25 cellular contexts compared by ENCODE assay signal in genomic region chr3:147152476-147152875, GRCh38.
DNase-seq lines count a peak whose midpoint lies in the region; ATAC-seq and TF ChIP-seq lines count a peak whose summit lies in the region.
"Had no signal": no experiment of that assay in that cellular context is flagged by ENCODE, and none has a peak within 500 bp of the region (broad histone marks: within the 10 kb centered on the region; RNA-seq: fewer than 3 reads in every experiment).

No MANE protein-coding gene starts in this region.

- no peaks in the 10 kb centered on the region for H3K27me3 Mint-ChIP-seq in activated T-helper 17 cell treated with anti-CD3 and anti-CD28 coated beads, Interleukin-2, amount 50 U/mL, for 72 hours
- H3K27me3 Mint-ChIP-seq: CD4-positive, alpha-beta memory T cell; CD4-positive, CD25-positive, alpha-beta regulatory T cell; CD8-positive, alpha-beta memory T cell had no signal

- DNase-seq in HEK293T (ENCODE audit: extremely low spot score) (no peak), HT-29 (ENCODE audit: low spot score) (peak; percentile 4), NB4 (ENCODE audit: low read depth) (peak; percentile 4), epithelial cell of esophagus (ENCODE audit: low read depth) (peak; percentile 1), NCI-H2196 (lab: John Stamatoyannopoulos, UW; ENCODE audit: unreplicated experiment) (no peak)
- DNase-seq in central memory CD4-positive, alpha-beta T cell = no peak
- DNase-seq: 8988T; ACHN; BE2C; C1 segment of cervical spinal cord; CD4-positive, alpha-beta memory T cell; CD4-positive, CD25-positive, alpha-beta regulatory T cell; CD8-positive, alpha-beta memory T cell; COR-L47; DMS 273 treated with DMSO at 0.1 percent for 48 hours; DMS153; DMS53; DMS79; DND-41; EL; GDM1 had no signal

- H3K36me3 Mint-ChIP-seq in activated T-helper 17 cell treated with anti-CD3 and anti-CD28 coated beads, Interleukin-2, amount 50 U/mL, for 72 hours (ENCODE audit: low read depth) = no peaks in the 10 kb centered on the region
- H3K36me3 Mint-ChIP-seq: CD14-positive monocyte; CD4-positive, alpha-beta memory T cell; CD4-positive, CD25-positive, alpha-beta regulatory T cell; CD8-positive, alpha-beta memory T cell had no signal

- POLR2A ChIA-PET in HEK293T (lab: Yijun Ruan, JAX) = no interaction called here

- CTCF ChIA-PET in HEK293T (lab: Yijun Ruan, JAX) = no interaction called here

- no peak for ATAC-seq in HG02973 (IDR thresholded peaks at IDR 0.05; ENCODE audit: unreplicated experiment)
- ATAC-seq in activated T-helper 17 cell treated with anti-CD3 and anti-CD28 coated beads, Interleukin-2, amount 50 U/mL, for 72 hours (replicated peaks) = no peak

- no peak overlapping the region for H3K4me3 Mint-ChIP-seq in activated T-helper 17 cell treated with anti-CD3 and anti-CD28 coated beads, Interleukin-2, amount 50 U/mL, for 72 hours
- H3K4me3 Mint-ChIP-seq: CD14-positive monocyte; CD4-positive, alpha-beta memory T cell; CD8-positive, alpha-beta memory T cell had no signal

- H3K4me1 Mint-ChIP-seq in activated T-helper 17 cell treated with anti-CD3 and anti-CD28 coated beads, Interleukin-2, amount 50 U/mL, for 72 hours = no peaks in the 10 kb centered on the region
- H3K4me1 Mint-ChIP-seq: CD14-positive monocyte; CD4-positive, alpha-beta memory T cell; CD4-positive, CD25-positive, alpha-beta regulatory T cell; CD8-positive, alpha-beta memory T cell had no signal

- TF ChIP-seq POLR2A in NB4 (IDR thresholded peaks at IDR 0.05; ENCODE audit: extremely low read depth, insufficient read length) = no peak

- TF ChIP-seq CTCF in NB4 (IDR thresholded peaks at IDR 0.05; ENCODE audit: low read depth, low read length) = no peak
- TF ChIP-seq CTCF in epithelial cell of esophagus (IDR thresholded peaks at IDR 0.05; ENCODE audit: insufficient read depth, low read depth, low read length, missing control alignments) = no peak

- H3K27ac Mint-ChIP-seq in activated T-helper 17 cell treated with anti-CD3 and anti-CD28 coated beads, Interleukin-2, amount 50 U/mL, for 72 hours = no peak overlapping the region
- H3K27ac Mint-ChIP-seq: CD14-positive monocyte; CD4-positive, alpha-beta memory T cell; CD4-positive, CD25-positive, alpha-beta regulatory T cell; CD8-positive, alpha-beta memory T cell had no signal

- peaks cover 3% of the 10 kb centered on the region for H3K9me3 Mint-ChIP-seq in activated T-helper 17 cell treated with anti-CD3 and anti-CD28 coated beads, Interleukin-2, amount 50 U/mL, for 72 hours

- H3K4me3 ChIP-seq in NB4 (ENCODE audit: low read depth, low read length) (no peak overlapping the region), epithelial cell of esophagus (ENCODE audit: low read length) (no peak overlapping the region)
- H3K4me3 ChIP-seq: BLaER1 had no signal

TF ChIP-seq in HEK293T, 16 proteins besides CTCF, POLR2A, EP300 and RAD21:
- TF ChIP-seq FOXK2 (IDR thresholded peaks at IDR 0.05) (no peak), ELF4 (IDR thresholded peaks at IDR 0.05) (peak; percentile 67; the same call in 1 of the 2 replicates), NFRKB (IDR thresholded peaks at IDR 0.05) (no peak)

Comparison
In these comparisons a context has a peak if more than half of its experiments do, and no peak if none do; other contexts are left out.
1. DNase-seq: peak in HT-29 (single experiment), NB4 (single experiment) and epithelial cell of esophagus (single experiment); none in HEK293T (single experiment), NCI-H2196 (single experiment) and central memory CD4-positive, alpha-beta T cell (single experiment).